10 cellular contexts compared by ENCODE assay signal in genomic region chr3:179069762-179070390, GRCh38. TPM values are rescaled to one million over a fixed set of nuclear protein-coding genes. Genes with fewer than 3 reads are reported as not detected.
DNase-seq lines count a peak whose midpoint lies in the region; ATAC-seq and TF ChIP-seq lines count a peak whose summit lies in the region.
"Had no signal": no experiment of that assay in that cellular context is flagged by ENCODE, and none has a peak within 500 bp of the region (broad histone marks: within the 10 kb centered on the region; RNA-seq: fewer than 3 reads in every experiment).

No MANE protein-coding gene starts in this region.

- DNase-seq in DND-41 (no peak), LHCN-M2 (ENCODE audit: low read depth) (peak; percentile 69), uterus (no peak), COLO668 (lab: John Stamatoyannopoulos, UW; ENCODE audit: unreplicated experiment) (no peak), GM19240 (ENCODE audit: insufficient read length, low spot score) (no peak)
- DNase-seq in activated naive CD8-positive, alpha-beta T cell treated with anti-CD3 and anti-CD28 coated beads, Interleukin-2, amount 50 U/mL, for 24 hours, result no peak
- DNase-seq in stimulated activated CD4-positive, alpha-beta T cell treated with anti-CD3 and anti-CD28 coated beads, Interleukin-2, amount 100 ng/mL, for 48 hours, result no peak
- DNase-seq: Right ventricle myocardium superior had no signal

- no peak overlapping the region for H3K27ac Mint-ChIP-seq in activated naive CD8-positive, alpha-beta T cell treated with anti-CD3 and anti-CD28 coated beads, Interleukin-2, amount 50 U/mL, for 24 hours

- no peak overlapping the region for H2AFZ ChIP-seq in DND-41 (ENCODE audit: low read depth, low read length)

- H3K27me3 ChIP-seq in DND-41 (ENCODE audit: insufficient read depth, low read length, poor library complexity) (no peaks in the 10 kb centered on the region), mucosa of stomach (ENCODE audit: control insufficient read depth, insufficient read depth, low read length) (no peaks in the 10 kb centered on the region), uterus (no peaks in the 10 kb centered on the region)

- no peak for ATAC-seq in DND-41 (ENCODE audit: insufficient read depth, low read depth)
- no peak for ATAC-seq in activated naive CD8-positive, alpha-beta T cell treated with anti-CD3 and anti-CD28 coated beads, Interleukin-2, amount 50 U/mL, for 24 hours
- ATAC-seq: stimulated activated memory B cell treated with anti-CD40 and anti-IgM and Interleukin-4, amounts not matched to agents 10 μg/mL and 1 μg/mL and 100 μg/mL, for 72 hours had no signal

- H3K4me3 ChIP-seq in DND-41 (ENCODE audit: low read depth in 1 of 2, low read length in 2 of 2), result no peak overlapping the region
- H3K4me3 ChIP-seq in mucosa of stomach (ENCODE audit: low read length), result no peak overlapping the region
- no peak overlapping the region for H3K4me3 ChIP-seq in uterus

- peaks cover 31% of the 10 kb centered on the region for H3K4me1 Mint-ChIP-seq in activated naive CD8-positive, alpha-beta T cell treated with anti-CD3 and anti-CD28 coated beads, Interleukin-2, amount 50 U/mL, for 24 hours

- no peak for TF ChIP-seq POLR2A in uterus (IDR thresholded peaks at IDR 0.05)

- peaks cover 15% of the 10 kb centered on the region for H3K36me3 Mint-ChIP-seq in activated naive CD8-positive, alpha-beta T cell treated with anti-CD3 and anti-CD28 coated beads, Interleukin-2, amount 50 U/mL, for 24 hours (ENCODE audit: low read depth)

- H3K9me3 Mint-ChIP-seq in activated naive CD8-positive, alpha-beta T cell treated with anti-CD3 and anti-CD28 coated beads, Interleukin-2, amount 50 U/mL, for 24 hours, result no peaks in the 10 kb centered on the region
- H3K9me3 Mint-ChIP-seq: stimulated activated memory B cell treated with anti-CD40 and anti-IgM and Interleukin-4, amounts not matched to agents 10 μg/mL and 1 μg/mL and 100 μg/mL, for 72 hours had no signal

- H3K4me2 ChIP-seq in DND-41 (ENCODE audit: insufficient read depth, low read length), result peak overlapping the region; percentile 69

- peaks cover 11% of the 10 kb centered on the region for H3K79me2 ChIP-seq in DND-41 (ENCODE audit: insufficient read depth, low read length)

- H3K9ac ChIP-seq in DND-41 (ENCODE audit: low read depth, low read length) (no peak overlapping the region), mucosa of stomach (ENCODE audit: low read length) (peak overlapping the region; percentile 73)

- H3K27ac ChIP-seq in DND-41 (ENCODE audit: low read length) (no peak overlapping the region), uterus (peak overlapping the region in 1 of 2 donors; percentile 93)

- TF ChIP-seq CTCF in DND-41 (IDR thresholded peaks at IDR 0.05; ENCODE audit: borderline replicate concordance, extremely low read depth, low read length, poor library complexity, severe bottlenecking), result no peak
- no peak for TF ChIP-seq CTCF in uterus (IDR thresholded peaks at IDR 0.05)

- H3K4me1 ChIP-seq in DND-41 (ENCODE audit: insufficient read depth, low read length) (peaks cover 29% of the 10 kb centered on the region), mucosa of stomach (ENCODE audit: control insufficient read depth, insufficient read depth, low read length) (peaks cover 8% of the 10 kb centered on the region), uterus (no peaks in the 10 kb centered on the region)

- H3K36me3 ChIP-seq in DND-41 (ENCODE audit: insufficient read depth, low read length) (peaks cover 17% of the 10 kb centered on the region; the same call in 1 of the 2 replicates), mucosa of stomach (ENCODE audit: control insufficient read depth, insufficient read depth, low read length) (no peaks in the 10 kb centered on the region), uterus (no peaks in the 10 kb centered on the region)

- intact Hi-C loops in uterus (cut with DNase I; ENCODE audit: low total_unique reads), result no loop called here

- H4K20me1 ChIP-seq in DND-41 (ENCODE audit: insufficient read depth, low read length), result no peaks in the 10 kb centered on the region

- H3K9me3 ChIP-seq in DND-41 (ENCODE audit: insufficient read depth, low read length, severe bottlenecking) (no peaks in the 10 kb centered on the region), mucosa of stomach (ENCODE audit: control insufficient read depth, low read length) (no peaks in the 10 kb centered on the region), uterus (no peaks in the 10 kb centered on the region)

- no peaks in the 10 kb centered on the region for H3K27me3 Mint-ChIP-seq in activated naive CD8-positive, alpha-beta T cell treated with anti-CD3 and anti-CD28 coated beads, Interleukin-2, amount 50 U/mL, for 24 hours
- H3K27me3 Mint-ChIP-seq: stimulated activated memory B cell treated with anti-CD40 and anti-IgM and Interleukin-4, amounts not matched to agents 10 μg/mL and 1 μg/mL and 100 μg/mL, for 72 hours had no signal

- H3K4me3 Mint-ChIP-seq in activated naive CD8-positive, alpha-beta T cell treated with anti-CD3 and anti-CD28 coated beads, Interleukin-2, amount 50 U/mL, for 24 hours, result peak overlapping the region; percentile 36

RNA-seq across cellular contexts. Expression of gene ZMAT3, which starts 1.7 kb away (rescaled TPM):
- total RNA-seq in LHCN-M2 (2014; rRNA removed) (41.7 and 53.6 TPM in 2 replicates), uterus (10 to 100 TPM in 3 of 4 donors, 1 to 10 TPM in 1; 9.4 to 24.4 (median 13.9) TPM)
- polyA plus RNA-seq in LHCN-M2 (2012), result 26.5 TPM
